18 cellular contexts compared by ENCODE assay signal in the genomic region with DNA sequence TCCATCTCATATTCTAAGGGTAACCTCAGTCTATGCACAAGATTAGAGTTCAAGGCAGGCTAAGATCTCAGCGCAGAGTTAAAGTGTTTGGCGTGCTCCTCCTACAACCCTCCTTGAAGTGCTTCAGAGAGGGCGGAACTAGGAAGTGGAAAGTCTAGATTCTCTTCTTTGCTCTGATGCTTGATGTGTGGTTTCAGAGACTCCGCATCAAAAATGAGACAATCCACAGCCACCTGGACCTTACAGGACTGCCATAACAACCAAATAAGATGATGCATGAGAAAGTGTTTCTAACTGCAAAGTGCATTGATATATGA.
A peak's percentile ranks its signal among the peaks of the same experiment; 100 is the strongest.
DNase-seq lines count a peak whose midpoint lies in the region; ATAC-seq and TF ChIP-seq lines count a peak whose summit lies in the region.
"Had no signal": no experiment of that assay in that cellular context is flagged by ENCODE, and none has a peak within 500 bp of the region (broad histone marks: within the 10 kb centered on the region; RNA-seq: fewer than 3 reads in every experiment).

No MANE protein-coding gene starts in this region.

- no peak overlapping the region for H3K4me3 ChIP-seq in Jurkat, Clone E6-1 (ENCODE audit: low read length)
- H3K4me3 ChIP-seq in esophagus (ENCODE audit: low read depth in 1 of 2, low read length in 2 of 2) (no peak overlapping the region), left lung (no peak overlapping the region)
- H3K4me3 ChIP-seq: A549, GM23338 had no signal

- intact Hi-C loops in left lung (cut with DNase I): no loop called here

- H3K27me3 ChIP-seq in esophagus (ENCODE audit: control insufficient read depth in 1 of 2, insufficient read depth in 2 of 2, low read length in 2 of 2) (no peaks in the 10 kb centered on the region), left lung (no peaks in the 10 kb centered on the region)

- no peak for TF ChIP-seq CTCF in left lung (IDR thresholded peaks at IDR 0.05)

- H3K4me1 Mint-ChIP-seq in stimulated activated effector memory CD8-positive, alpha-beta T cell treated with anti-CD3 and anti-CD28 coated beads, Interleukin-12 subunit alpha, Interleukin-12 subunit beta, amount 100 ng/mL, for 72 hours: no peaks in the 10 kb centered on the region
- H3K4me1 Mint-ChIP-seq: CD14-positive monocyte, GM23338 had no signal

- WGBS in esophagus, 2 donors: 65 to 70% methylated on average over 4 of the region's 4 CpGs

- no peak overlapping the region for H3K4me3 Mint-ChIP-seq in stimulated activated effector memory CD8-positive, alpha-beta T cell treated with anti-CD3 and anti-CD28 coated beads, Interleukin-12 subunit alpha, Interleukin-12 subunit beta, amount 100 ng/mL, for 72 hours
- H3K4me3 Mint-ChIP-seq: CD14-positive monocyte; CD8-positive, alpha-beta T cell; GM23338 had no signal

- H3K9me3 Mint-ChIP-seq in stimulated activated effector memory CD8-positive, alpha-beta T cell treated with anti-CD3 and anti-CD28 coated beads, Interleukin-12 subunit alpha, Interleukin-12 subunit beta, amount 100 ng/mL, for 72 hours: no peaks in the 10 kb centered on the region
- H3K9me3 Mint-ChIP-seq: CD14-positive monocyte; CD8-positive, alpha-beta T cell; GM23338 had no signal

- H3K27ac ChIP-seq in esophagus (ENCODE audit: low read depth in 2 of 2, low read length in 1 of 2): peak overlapping the region; percentile 88 to 97
- H3K27ac ChIP-seq in left lung: no peak overlapping the region
- H3K27ac ChIP-seq: A549 had no signal

- H3K9me3 ChIP-seq in esophagus (ENCODE audit: control insufficient read depth in 2 of 2, insufficient read depth in 1 of 2, low read depth in 1 of 2, low read length in 1 of 2) (no peaks in the 10 kb centered on the region), left lung (no peaks in the 10 kb centered on the region)
- H3K9me3 ChIP-seq: A549, BE2C had no signal

- H3K4me1 ChIP-seq in esophagus (ENCODE audit: control insufficient read depth in 2 of 2, insufficient read depth in 2 of 2, low read length in 1 of 2) (peaks cover 0 to 1% of the 10 kb centered on the region in 2 donors), left lung (no peaks in the 10 kb centered on the region)
- H3K4me1 ChIP-seq: A549, BE2C had no signal

- no peaks in the 10 kb centered on the region for H3K36me3 Mint-ChIP-seq in stimulated activated effector memory CD8-positive, alpha-beta T cell treated with anti-CD3 and anti-CD28 coated beads, Interleukin-12 subunit alpha, Interleukin-12 subunit beta, amount 100 ng/mL, for 72 hours
- H3K36me3 Mint-ChIP-seq: CD14-positive monocyte; CD8-positive, alpha-beta T cell had no signal

- peak; percentile 98 for ATAC-seq in left lung
- peak; percentile 16 for ATAC-seq in stimulated activated effector memory CD8-positive, alpha-beta T cell treated with anti-CD3 and anti-CD28 coated beads, Interleukin-12 subunit alpha, Interleukin-12 subunit beta, amount 100 ng/mL, for 72 hours
- ATAC-seq: A549; CD8-positive, alpha-beta T cell; GM23338 had no signal

- H3K27ac Mint-ChIP-seq in stimulated activated effector memory CD8-positive, alpha-beta T cell treated with anti-CD3 and anti-CD28 coated beads, Interleukin-12 subunit alpha, Interleukin-12 subunit beta, amount 100 ng/mL, for 72 hours: no peak overlapping the region
- H3K27ac Mint-ChIP-seq: CD8-positive, alpha-beta T cell; GM23338 had no signal

- in situ Hi-C loops in G401 (cut with HindIII; ENCODE audit: low sequenced_read_pairs): no loop called here

- H3K36me3 ChIP-seq in esophagus (ENCODE audit: control insufficient read depth in 2 of 2, insufficient read depth in 2 of 2, low read length in 1 of 2) (no peaks in the 10 kb centered on the region), left lung (no peaks in the 10 kb centered on the region)
- H3K36me3 ChIP-seq: BE2C had no signal

- DNase-seq in Jurkat, Clone E6-1 (ENCODE audit: low read depth, low spot score): peak; percentile 39
- DNase-seq in left lung: no peak
- no peak for DNase-seq in stimulated activated effector memory CD8-positive, alpha-beta T cell treated with anti-CD3 and anti-CD28 coated beads, Interleukin-12 subunit alpha, Interleukin-12 subunit beta, amount 100 ng/mL, for 72 hours (ENCODE audit: low spot score in 2 of 2)
- no peak for DNase-seq in inferior parietal cortex (ENCODE audit: extremely low spot score)
- DNase-seq in C1 segment of cervical spinal cord (lab: John Stamatoyannopoulos, UW): no peak
- DNase-seq in G401 (ENCODE audit: low spot score): no peak
- DNase-seq: BE2C; CD8-positive, alpha-beta T cell; COR-L47; DMS153; DMS79 treated with DMSO at 0.1 percent for 48 hours; EL; GDM1; H7 had no signal

Comparison
In these comparisons a context has a peak if more than half of its experiments do, and no peak if none do; other contexts are left out.
1. H3K27ac ChIP-seq: peak in esophagus (2 of 2); none in left lung (0 of 2).